ENCODE assay signal across 11 cellular contexts in the genomic region with DNA sequence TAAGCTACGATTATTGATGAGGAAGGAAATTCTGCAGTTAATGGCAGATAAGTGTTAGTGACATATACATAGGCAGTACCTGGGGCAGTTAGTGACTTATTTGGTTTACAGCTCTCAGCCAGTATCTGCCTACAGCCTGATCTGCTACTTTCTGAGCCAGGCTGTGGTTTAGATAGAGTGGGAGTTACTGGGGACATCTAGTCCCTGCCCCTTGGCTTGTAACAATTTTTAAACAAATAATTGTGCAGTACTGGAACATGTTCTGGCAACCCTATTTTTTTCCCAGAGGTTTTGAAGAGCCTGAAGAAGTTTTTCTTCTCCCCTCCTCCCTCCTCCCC. TPM values are rescaled to one million over a fixed set of nuclear protein-coding genes. Genes with fewer than 3 reads are reported as not detected.
DNase-seq lines count a peak whose midpoint lies in the region; ATAC-seq and TF ChIP-seq lines count a peak whose summit lies in the region.
"Had no signal": no experiment of that assay in that cellular context is flagged by ENCODE, and none has a peak within 500 bp of the region (broad histone marks: within the 10 kb centered on the region; RNA-seq: fewer than 3 reads in every experiment).

No MANE protein-coding gene starts in this region.

- CTCF ChIA-PET in CD8-positive, alpha-beta T cell (lab: Charles Lee) = no interaction called here
- CTCF ChIA-PET in RWPE1 (lab: Yijun Ruan, JAX) = interaction anchor here (0.6 kb wide), 1 partner anchor 310 kb away, joined by 6 read pairs; no protein-coding TSS in a partner anchor

- H3K4me3 Mint-ChIP-seq in CD8-positive, alpha-beta T cell = peak overlapping the region; percentile 86
- peak overlapping the region; percentile 84 for H3K4me3 Mint-ChIP-seq in activated T-helper 2 cell treated with anti-CD3 and anti-CD28 coated beads, Interferon-gamma antibody, Interleukin-2, Interleukin-4, amounts not matched to agents 10 μg/mL and 5 μg/mL and 100 μg/mL, durations not matched to agents 14 hours and 24 hours and 36 hours (ENCODE audit: low read depth)
- H3K4me3 Mint-ChIP-seq in mesothelial cell of epicardium = peak overlapping the region; percentile 61

- H3K4me1 Mint-ChIP-seq in CD8-positive, alpha-beta T cell (ENCODE audit: low read depth) = peaks cover 16% of the 10 kb centered on the region
- peaks cover 10% of the 10 kb centered on the region for H3K4me1 Mint-ChIP-seq in activated T-helper 2 cell treated with anti-CD3 and anti-CD28 coated beads, Interferon-gamma antibody, Interleukin-2, Interleukin-4, amounts not matched to agents 10 μg/mL and 5 μg/mL and 100 μg/mL, durations not matched to agents 14 hours and 24 hours and 36 hours (ENCODE audit: low read depth)
- peaks cover 13% of the 10 kb centered on the region for H3K4me1 Mint-ChIP-seq in mesothelial cell of epicardium

- peak; percentile 21 for DNase-seq in 8988T
- DNase-seq in CD8-positive, alpha-beta T cell = no peak
- no peak for DNase-seq in activated T-helper 2 cell treated with anti-CD3 and anti-CD28 coated beads, Interferon-gamma antibody, Interleukin-2, Interleukin-4, amounts not matched to agents 10 μg/mL and 5 μg/mL and 100 μg/mL, durations not matched to agents 14 hours and 24 hours and 36 hours (ENCODE audit: low spot score)
- no peak for DNase-seq in mesothelial cell of epicardium (ENCODE audit: low spot score in 2 of 2, unreplicated experiment in 2 of 2)
- no peak for DNase-seq in RWPE1 (ENCODE audit: low spot score)
- no peak for DNase-seq in NCI-H82 (lab: John Stamatoyannopoulos, UW)
- no peak for DNase-seq in activated CD8-positive, alpha-beta memory T cell treated with anti-CD3 and anti-CD28 coated beads for 24 hours
- DNase-seq in AG20443 (ENCODE audit: low spot score) = no peak
- DNase-seq: esophagus squamous epithelium, Karpas-422 had no signal

- H3K9me3 Mint-ChIP-seq in CD8-positive, alpha-beta T cell = no peaks in the 10 kb centered on the region
- H3K9me3 Mint-ChIP-seq in activated T-helper 2 cell treated with anti-CD3 and anti-CD28 coated beads, Interferon-gamma antibody, Interleukin-2, Interleukin-4, amounts not matched to agents 10 μg/mL and 5 μg/mL and 100 μg/mL, durations not matched to agents 14 hours and 24 hours and 36 hours = peaks cover 6% of the 10 kb centered on the region
- H3K9me3 Mint-ChIP-seq in mesothelial cell of epicardium = no peaks in the 10 kb centered on the region

- H3K4me3 ChIP-seq in CD8-positive, alpha-beta T cell (ENCODE audit: low read depth, low read length) = no peak overlapping the region

- no peak overlapping the region for H3K27ac ChIP-seq in CD8-positive, alpha-beta T cell (ENCODE audit: low read depth, low read length)
- no peak overlapping the region for H3K27ac ChIP-seq in RWPE1
- H3K27ac ChIP-seq: cardiac muscle cell had no signal

- intact Hi-C loops in CD8-positive, alpha-beta T cell (cut with DNase I, micrococcal nuclease) = loop anchor here (2.0 to 10.0 kb wide), 6 partner anchors 350 to 1035 kb away; partner anchors contain the start of genes ACVR2A (in 1 of the 2), MBD5 (in 1 of the 2), MMADHC (in 1 of the 2) and ORC4 (in 1 of the 2)
- intact Hi-C loops in activated T-helper 2 cell treated with anti-CD3 and anti-CD28 coated beads, Interferon-gamma antibody, Interleukin-2, Interleukin-4, amounts not matched to agents 10 μg/mL and 5 μg/mL and 100 μg/mL, durations not matched to agents 14 hours and 24 hours and 36 hours (cut with micrococcal nuclease) = loop anchor here (5.0 kb wide), 2 partner anchors 125 to 355 kb away; no protein-coding TSS in a partner anchor

- POLR2A ChIA-PET in CD8-positive, alpha-beta T cell (lab: Charles Lee) = no interaction called here
- POLR2A ChIA-PET in RWPE1 (lab: Yijun Ruan, JAX; ENCODE audit: low non-redundant PET) = interaction anchor here (0.6 kb wide), 1 partner anchor 886 kb away, joined by 6 read pairs; no protein-coding TSS in a partner anchor

- H3K27me3 ChIP-seq in CD8-positive, alpha-beta T cell (ENCODE audit: insufficient read depth, low read length) = no peaks in the 10 kb centered on the region

- no peak for TF ChIP-seq CTCF in CD8-positive, alpha-beta T cell (IDR thresholded peaks at IDR 0.05)
- TF ChIP-seq CTCF in mesothelial cell of epicardium (IDR thresholded peaks at IDR 0.05; ENCODE audit: unreplicated experiment) (no peak), RWPE1 (conservative IDR thresholded peaks at IDR 0.05; ENCODE audit: low read depth) (no peak)

- H3K27ac Mint-ChIP-seq in CD8-positive, alpha-beta T cell = peak overlapping the region; percentile 27
- H3K27ac Mint-ChIP-seq in activated T-helper 2 cell treated with anti-CD3 and anti-CD28 coated beads, Interferon-gamma antibody, Interleukin-2, Interleukin-4, amounts not matched to agents 10 μg/mL and 5 μg/mL and 100 μg/mL, durations not matched to agents 14 hours and 24 hours and 36 hours = no peak overlapping the region
- H3K27ac Mint-ChIP-seq in mesothelial cell of epicardium = no peak overlapping the region

- H3K27me3 Mint-ChIP-seq in CD8-positive, alpha-beta T cell (ENCODE audit: low read depth) = peaks cover 12% of the 10 kb centered on the region
- H3K27me3 Mint-ChIP-seq in activated T-helper 2 cell treated with anti-CD3 and anti-CD28 coated beads, Interferon-gamma antibody, Interleukin-2, Interleukin-4, amounts not matched to agents 10 μg/mL and 5 μg/mL and 100 μg/mL, durations not matched to agents 14 hours and 24 hours and 36 hours (ENCODE audit: low read depth) = peaks cover 15% of the 10 kb centered on the region
- H3K27me3 Mint-ChIP-seq in mesothelial cell of epicardium (ENCODE audit: low read depth) = peaks cover 66% of the 10 kb centered on the region

- no peaks in the 10 kb centered on the region for H3K36me3 Mint-ChIP-seq in CD8-positive, alpha-beta T cell
- H3K36me3 Mint-ChIP-seq in activated T-helper 2 cell treated with anti-CD3 and anti-CD28 coated beads, Interferon-gamma antibody, Interleukin-2, Interleukin-4, amounts not matched to agents 10 μg/mL and 5 μg/mL and 100 μg/mL, durations not matched to agents 14 hours and 24 hours and 36 hours (ENCODE audit: low read depth) = peaks cover 9% of the 10 kb centered on the region
- peaks cover 4% of the 10 kb centered on the region for H3K36me3 Mint-ChIP-seq in mesothelial cell of epicardium

- no peaks in the 10 kb centered on the region for H3K9me3 ChIP-seq in CD8-positive, alpha-beta T cell (ENCODE audit: low read length)

- H3K4me1 ChIP-seq in CD8-positive, alpha-beta T cell (ENCODE audit: insufficient read depth, low read length) = peaks cover 12% of the 10 kb centered on the region

- no peak for ATAC-seq in CD8-positive, alpha-beta T cell

- no peaks in the 10 kb centered on the region for H3K36me3 ChIP-seq in CD8-positive, alpha-beta T cell (ENCODE audit: insufficient read depth, low read length)
- H3K36me3 ChIP-seq: cardiac muscle cell, esophagus squamous epithelium had no signal

RNA-seq across cellular contexts. Expression of gene KIF5C, which starts 2.3 kb away (rescaled TPM):
- total RNA-seq in CD8-positive, alpha-beta T cell = 1 to 10 TPM; 6.4 to 6.5 TPM
- total RNA-seq in activated T-helper 2 cell treated with anti-CD3 and anti-CD28 coated beads, Interferon-gamma antibody, Interleukin-2, Interleukin-4, amounts not matched to agents 10 μg/mL and 5 μg/mL and 100 μg/mL, durations not matched to agents 14 hours and 24 hours and 36 hours = 12.9 and 17.3 TPM in 2 replicates
- total RNA-seq in mesothelial cell of epicardium = 1.3 to 2.3 TPM (median 1.3 TPM) in 3 replicates
